9 cellular contexts compared by ENCODE assay signal in the genomic region with DNA sequence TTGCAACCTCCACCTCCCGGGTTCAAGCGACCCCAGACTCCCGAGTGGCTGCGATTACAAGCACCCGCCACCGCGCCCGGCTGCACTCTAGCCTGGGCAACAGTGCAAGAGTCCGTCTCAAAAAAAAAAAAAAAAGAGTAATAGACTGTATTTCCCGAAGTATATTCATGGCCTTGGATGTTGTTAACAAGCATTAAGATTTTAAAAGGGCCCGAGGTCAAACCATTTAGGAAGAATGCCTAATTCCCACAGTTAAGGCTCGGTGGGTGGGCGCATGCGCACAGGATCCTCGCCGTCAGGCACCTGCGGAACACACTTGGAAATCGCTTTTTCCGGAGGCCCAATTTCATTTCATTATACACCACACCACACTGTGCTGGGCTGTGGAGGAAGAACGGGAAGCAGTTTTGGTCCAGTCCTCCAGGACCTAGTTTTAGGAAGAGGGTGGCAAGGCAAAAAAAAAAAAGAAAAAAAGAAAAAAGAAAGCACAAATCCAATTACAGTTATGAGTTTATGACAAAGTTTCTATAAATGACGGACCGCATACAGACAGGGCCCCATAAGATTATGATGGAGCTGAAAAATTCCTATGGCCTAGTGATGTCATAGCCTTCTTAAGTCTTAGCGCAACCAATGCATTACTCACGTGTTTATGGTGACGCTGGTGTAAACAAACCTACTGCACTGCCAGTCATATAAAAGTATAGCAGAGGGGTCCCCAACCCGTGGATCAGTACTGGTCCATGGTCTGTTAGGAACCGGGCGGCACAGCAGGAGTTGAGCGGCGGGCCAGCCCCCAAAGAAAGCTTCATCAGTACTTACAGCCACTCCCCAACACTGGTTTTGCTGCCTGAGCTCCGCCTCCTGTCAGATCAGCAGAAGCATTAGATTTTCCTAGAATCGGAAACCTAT. TPM values are rescaled to one million over a fixed set of nuclear protein-coding genes. Genes with fewer than 3 reads are reported as not detected.
DNase-seq lines count a peak whose midpoint lies in the region; ATAC-seq and TF ChIP-seq lines count a peak whose summit lies in the region.
"Had no signal": no experiment of that assay in that cellular context is flagged by ENCODE, and none has a peak within 500 bp of the region (broad histone marks: within the 10 kb centered on the region; RNA-seq: fewer than 3 reads in every experiment).

No MANE protein-coding gene starts in this region.

- intact Hi-C loops in sigmoid colon (cut with DNase I): no loop called here

- WGBS in iPS DF 6.9 (ENCODE audit: insufficient coverage, insufficient read length): no CpG with 5 or more reads among the region's 32 CpGs
- 5 to 12% methylated on average over 32 of the region's 32 CpGs for WGBS in sigmoid colon, 2 donors

- no peak for TF ChIP-seq POLR2A in sigmoid colon (IDR thresholded peaks at IDR 0.05)

- H3K36me3 ChIP-seq in adipocyte (ENCODE audit: control insufficient read depth, insufficient read depth, low read length, severe bottlenecking): no peaks in the 10 kb centered on the region
- H3K36me3 ChIP-seq in iPS DF 6.9 (ENCODE audit: control insufficient read depth, insufficient read depth, low read length): no peaks in the 10 kb centered on the region
- no peaks in the 10 kb centered on the region for H3K36me3 ChIP-seq in sigmoid colon

- peak overlapping the region; percentile 16 for H3K9ac ChIP-seq in adipocyte (ENCODE audit: low read length)

- no peak for ATAC-seq in HG03139 (IDR thresholded peaks at IDR 0.05; ENCODE audit: unreplicated experiment)

- H3K27ac ChIP-seq in iPS DF 6.9 (ENCODE audit: low read length) (no peak overlapping the region), sigmoid colon (peak overlapping the region in 1 of 4 donors; percentile 0)
- H3K27ac ChIP-seq: C4-2B had no signal

- H3K4me3 ChIP-seq in adipocyte (ENCODE audit: low read length) (peak overlapping the region; percentile 76), iPS DF 6.9 (ENCODE audit: low read length) (peak overlapping the region; percentile 23; the same call in 1 of the 2 replicates), sigmoid colon (peak overlapping the region; percentile 21 to 48 (median 44))

- no peak for TF ChIP-seq CTCF in sigmoid colon (IDR thresholded peaks at IDR 0.05)

- H3K27me3 ChIP-seq in adipocyte (replicated peaks; ENCODE audit: control insufficient read depth, insufficient read depth, low read length) (no peaks in the 10 kb centered on the region), iPS DF 6.9 (ENCODE audit: control insufficient read depth, insufficient read depth, low read length) (no peaks in the 10 kb centered on the region), sigmoid colon (no peaks in the 10 kb centered on the region)

- no peaks in the 10 kb centered on the region for H3K9me3 ChIP-seq in adipocyte (ENCODE audit: control insufficient read depth, low read length)
- no peaks in the 10 kb centered on the region for H3K9me3 ChIP-seq in iPS DF 6.9 (ENCODE audit: control insufficient read depth, insufficient read depth, low read length)
- H3K9me3 ChIP-seq in sigmoid colon: no peaks in the 10 kb centered on the region

- peak; percentile 15 to 66 (median 64) for DNase-seq in NCI-H1417 (lab: John Stamatoyannopoulos, UW)
- DNase-seq in NCI-H1417 treated with DMSO at 0.1 percent for 48 hours (lab: John Stamatoyannopoulos, UW): no peak
- peak; percentile 43 for DNase-seq in NCI-H2227 treated with DMSO at 0.1 percent for 48 hours (lab: John Stamatoyannopoulos, UW)
- DNase-seq in adipocyte (ENCODE audit: low read depth): peak; percentile 40
- DNase-seq in iPS DF 6.9 (ENCODE audit: low read depth, low spot score): no peak
- DNase-seq in sigmoid colon: no peak
- DNase-seq in A172 (ENCODE audit: low spot score): no peak

- H3K4me1 ChIP-seq in adipocyte (ENCODE audit: control insufficient read depth, insufficient read depth, low read length): peaks cover 24% of the 10 kb centered on the region
- peaks cover 2% of the 10 kb centered on the region; the same call in 1 of the 2 replicates for H3K4me1 ChIP-seq in iPS DF 6.9 (ENCODE audit: control insufficient read depth, insufficient read depth, low read length)
- H3K4me1 ChIP-seq in sigmoid colon: peaks cover 0 to 11% (median 3%) of the 10 kb centered on the region in 4 donors

- TF ChIP-seq EP300 in sigmoid colon (IDR thresholded peaks at IDR 0.05): no peak

RNA-seq across cellular contexts. Expression of a gene that starts 38.2 kb away (rescaled TPM):
- 100 to 1,000 TPM; 320 to 452 (median 393) TPM for total RNA-seq in sigmoid colon
- 1,000 to 10,000 TPM in 2 of 3 donors, 100 to 1,000 TPM in 1; 807 to 2,184 (median 1,596) TPM for polyA plus RNA-seq in sigmoid colon
- 429 and 466 TPM in 2 replicates for total RNA-seq in A172 (2014; rRNA removed; shearing (Covaris generic))

Comparison
In these comparisons a context has a peak if more than half of its experiments do, and no peak if none do; other contexts are left out.
1. DNase-seq: peak in NCI-H1417 (3 of 3), NCI-H2227 treated with DMSO at 0.1 percent for 48 hours (single experiment) and adipocyte (single experiment); none in NCI-H1417 treated with DMSO at 0.1 percent for 48 hours (single experiment), iPS DF 6.9 (single experiment), sigmoid colon (single experiment) and A172 (single experiment).
2. H3K4me3 ChIP-seq: peak in every context shown above with its lines; median percentile 76 in adipocyte; 44 in sigmoid colon; 23 in iPS DF 6.9.